1 cellular context compared by ENCODE assay signal in the genomic region with DNA sequence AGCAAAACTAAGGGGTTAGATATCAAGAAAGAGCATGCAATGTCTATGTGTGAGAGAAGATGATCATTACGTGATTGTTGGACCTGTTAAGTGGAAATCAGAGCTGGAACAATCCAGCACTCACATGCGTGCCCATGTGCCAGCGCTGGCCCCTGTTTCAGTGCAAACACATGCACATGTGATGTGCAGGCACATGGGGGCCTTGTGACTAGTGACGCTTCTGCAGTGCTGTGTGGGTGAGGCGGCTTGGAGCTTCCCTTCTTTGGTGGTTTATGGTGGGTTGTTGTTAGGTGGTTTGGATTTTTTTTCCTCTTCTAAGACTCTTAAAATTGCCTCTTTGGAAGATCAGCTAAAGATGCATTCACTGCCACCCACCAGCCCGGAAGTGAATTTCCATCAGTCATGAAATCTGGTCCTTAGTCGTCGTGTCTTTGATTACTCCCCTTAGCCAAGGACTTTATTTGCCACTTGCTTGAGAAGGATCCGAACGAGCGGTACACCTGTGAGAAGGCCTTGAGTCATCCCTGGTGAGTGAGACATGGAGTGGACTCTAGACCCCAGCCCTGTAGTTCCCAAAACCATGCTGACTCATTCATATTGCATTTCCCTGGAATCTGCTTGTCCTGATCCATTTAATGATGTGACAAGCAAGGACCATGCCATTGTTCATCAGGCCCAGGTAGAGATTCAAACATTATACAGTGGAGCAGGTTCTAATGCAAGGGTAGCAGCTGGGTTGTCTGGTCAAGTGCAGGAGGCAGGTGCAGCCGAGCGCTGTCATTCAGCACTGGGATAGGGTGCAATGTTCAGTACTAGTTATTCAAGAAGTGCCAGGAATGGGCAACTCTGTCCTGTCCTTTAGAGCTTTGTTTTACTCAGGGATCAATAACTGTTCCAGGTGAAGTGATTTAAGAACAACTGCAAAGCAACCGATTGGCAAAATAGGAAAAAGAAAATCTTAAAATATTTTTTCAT.
TF ChIP-seq lines count a peak whose summit lies in the region.

No MANE protein-coding gene starts in this region.

TF ChIP-seq in WTC11, 78 proteins besides CTCF, POLR2A, EP300 and RAD21:
- TF ChIP-seq, protein P1, sequence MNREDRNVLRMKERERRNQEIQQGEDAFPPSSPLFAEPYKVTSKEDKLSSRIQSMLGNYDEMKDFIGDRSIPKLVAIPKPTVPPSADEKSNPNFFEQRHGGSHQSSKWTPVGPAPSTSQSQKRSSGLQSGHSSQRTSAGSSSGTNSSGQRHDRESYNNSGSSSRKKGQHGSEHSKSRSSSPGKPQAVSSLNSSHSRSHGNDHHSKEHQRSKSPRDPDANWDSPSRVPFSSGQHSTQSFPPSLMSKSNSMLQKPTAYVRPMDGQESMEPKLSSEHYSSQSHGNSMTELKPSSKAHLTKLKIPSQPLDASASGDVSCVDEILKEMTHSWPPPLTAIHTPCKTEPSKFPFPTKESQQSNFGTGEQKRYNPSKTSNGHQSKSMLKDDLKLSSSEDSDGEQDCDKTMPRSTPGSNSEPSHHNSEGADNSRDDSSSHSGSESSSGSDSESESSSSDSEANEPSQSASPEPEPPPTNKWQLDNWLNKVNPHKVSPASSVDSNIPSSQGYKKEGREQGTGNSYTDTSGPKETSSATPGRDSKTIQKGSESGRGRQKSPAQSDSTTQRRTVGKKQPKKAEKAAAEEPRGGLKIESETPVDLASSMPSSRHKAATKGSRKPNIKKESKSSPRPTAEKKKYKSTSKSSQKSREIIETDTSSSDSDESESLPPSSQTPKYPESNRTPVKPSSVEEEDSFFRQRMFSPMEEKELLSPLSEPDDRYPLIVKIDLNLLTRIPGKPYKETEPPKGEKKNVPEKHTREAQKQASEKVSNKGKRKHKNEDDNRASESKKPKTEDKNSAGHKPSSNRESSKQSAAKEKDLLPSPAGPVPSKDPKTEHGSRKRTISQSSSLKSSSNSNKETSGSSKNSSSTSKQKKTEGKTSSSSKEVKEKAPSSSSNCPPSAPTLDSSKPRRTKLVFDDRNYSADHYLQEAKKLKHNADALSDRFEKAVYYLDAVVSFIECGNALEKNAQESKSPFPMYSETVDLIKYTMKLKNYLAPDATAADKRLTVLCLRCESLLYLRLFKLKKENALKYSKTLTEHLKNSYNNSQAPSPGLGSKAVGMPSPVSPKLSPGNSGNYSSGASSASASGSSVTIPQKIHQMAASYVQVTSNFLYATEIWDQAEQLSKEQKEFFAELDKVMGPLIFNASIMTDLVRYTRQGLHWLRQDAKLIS (CRISPR knock-in tag; IDR thresholded peaks at IDR 0.05; ENCODE audit: borderline replicate concordance): no peak
- no peak for TF ChIP-seq SP1 (CRISPR knock-in tag; conservative IDR thresholded peaks at IDR 0.05)
